In genomic region chr11:19342036-19342435, GRCh38 we compare ENCODE assay signal across 22 cellular contexts.
"Had no signal": no experiment of that assay in that cellular context is flagged by ENCODE, and none has a peak within 500 bp of the region (broad histone marks: within the 10 kb centered on the region; RNA-seq: fewer than 3 reads in every experiment).

No MANE protein-coding gene starts in this region.

- H3K27ac Mint-ChIP-seq: activated CD8-positive, alpha-beta T cell treated with anti-CD3 and anti-CD28 coated beads for 36 hours; activated naive CD8-positive, alpha-beta T cell treated with anti-CD3 and anti-CD28 coated beads, Interleukin-2, amount 10 ng/mL, durations not matched to agents 7 days and 5 days; T-helper 1 cell treated with Interleukin-12 subunit alpha and Interleukin-12 subunit beta and Interleukin-4 antibody, amounts not matched to agents 30 μg/mL and 1 μg/mL, for 36 hours had no signal

- ATAC-seq: activated CD4-positive, CD25-positive, alpha-beta regulatory T cell treated with anti-CD3 and anti-CD28 coated beads, Interleukin-2, amount 50 U/mL, for 24 hours; activated CD8-positive, alpha-beta T cell treated with anti-CD3 and anti-CD28 coated beads for 36 hours; SK-N-SH treated with all-trans-retinoic acid at 6 μM for 48 hours had no signal

- H3K9me3 ChIP-seq: adrenal gland, Peyer's patch, SJSA1 had no signal

- H3K9me3 Mint-ChIP-seq: activated CD8-positive, alpha-beta T cell treated with anti-CD3 and anti-CD28 coated beads for 36 hours; activated naive CD8-positive, alpha-beta T cell treated with anti-CD3 and anti-CD28 coated beads, Interleukin-2, amount 10 ng/mL, durations not matched to agents 7 days and 5 days; T-helper 1 cell treated with Interleukin-12 subunit alpha and Interleukin-12 subunit beta and Interleukin-4 antibody, amounts not matched to agents 30 μg/mL and 1 μg/mL, for 36 hours had no signal

- H3K4me3 ChIP-seq: adrenal gland, Peyer's patch, SJSA1 had no signal

- H3K36me3 ChIP-seq: adrenal gland, Peyer's patch, SJSA1 had no signal

- H3K4me3 Mint-ChIP-seq: activated CD8-positive, alpha-beta T cell treated with anti-CD3 and anti-CD28 coated beads for 36 hours; activated naive CD8-positive, alpha-beta T cell treated with anti-CD3 and anti-CD28 coated beads, Interleukin-2, amount 10 ng/mL, durations not matched to agents 7 days and 5 days; T-helper 1 cell treated with Interleukin-12 subunit alpha and Interleukin-12 subunit beta and Interleukin-4 antibody, amounts not matched to agents 30 μg/mL and 1 μg/mL, for 36 hours had no signal

- H3K4me1 ChIP-seq: SJSA1 had no signal

- H3K36me3 Mint-ChIP-seq: activated naive CD8-positive, alpha-beta T cell treated with anti-CD3 and anti-CD28 coated beads, Interleukin-2, amount 10 ng/mL, durations not matched to agents 7 days and 5 days had no signal

- DNase-seq: activated CD4-positive, alpha-beta T cell treated with anti-CD3 and anti-CD28 coated beads for 4 hours; activated CD8-positive, alpha-beta memory T cell treated with anti-CD3 and anti-CD28 coated beads, Interleukin-2, amount 50 U/mL, for 4 hours; activated CD8-positive, alpha-beta T cell treated with anti-CD3 and anti-CD28 coated beads for 36 hours; activated naive CD4-positive, alpha-beta T cell treated with anti-CD3 and anti-CD28 coated beads, Interleukin-2, amount 50 U/mL, for 16 hours; activated naive CD8-positive, alpha-beta T cell treated with anti-CD3 and anti-CD28 coated beads, Interleukin-2, amount 10 ng/mL, durations not matched to agents 7 days and 5 days; adrenal gland; anterior cingulate cortex; cerebellar nuclear complex; NCI-H1092; NCI-H1417 treated with DMSO at 0.1 percent for 48 hours; NCI-H1694 treated with DMSO at 0.1 percent for 48 hours; NCI-H2029 treated with DMSO at 0.1 percent for 48 hours; NCI-H345; NCI-H510A; NCI-H526 treated with DMSO at 0.1 percent for 48 hours; Peyer's patch; SHP77; SW 1271 had no signal
